ENCODE assay signal across 1 cellular context in the genomic region with DNA sequence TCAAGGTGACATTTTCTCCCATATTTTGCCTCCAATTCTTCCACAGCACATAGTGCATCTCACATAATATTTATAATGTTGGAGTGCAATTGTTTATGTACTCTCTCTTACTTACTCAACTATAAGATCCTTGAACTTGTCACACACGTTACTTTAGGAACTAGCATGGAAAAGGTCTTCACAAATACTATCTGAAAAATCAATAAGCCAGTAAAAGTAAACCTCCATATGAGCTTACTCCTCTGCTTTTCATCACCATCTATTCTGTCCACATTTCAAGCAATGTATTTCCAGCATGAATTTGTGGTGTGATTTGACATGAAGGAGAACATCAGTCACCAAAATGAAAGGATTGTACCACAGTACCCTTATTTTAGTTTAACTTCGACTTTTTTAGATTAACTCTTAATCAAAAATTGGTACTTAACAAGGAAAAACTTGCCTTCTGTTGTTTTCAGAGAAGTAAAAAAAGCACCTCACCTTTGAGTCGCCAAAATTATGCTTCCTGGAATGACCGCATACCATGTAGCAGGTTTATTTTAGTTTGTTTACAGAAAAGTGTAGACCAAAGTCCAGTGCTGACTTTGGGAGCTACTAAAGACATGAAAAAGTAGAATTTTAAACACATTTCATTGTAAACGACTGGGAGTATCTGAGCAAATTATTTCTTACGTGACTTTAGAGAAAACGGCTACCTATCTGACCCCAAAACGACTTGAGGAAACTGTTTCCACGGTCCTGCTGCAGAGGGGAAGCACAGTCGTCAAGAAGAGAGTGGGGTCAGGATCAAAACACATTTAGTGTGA.
A peak's percentile ranks its signal among the peaks of the same experiment; 100 is the strongest.
TF ChIP-seq lines count a peak whose summit lies in the region.

TSS of gene SLC22A9 (plus strand) at position 621 of the 806 bp plus-strand sequence. CDS start 272 bp downstream, outside the sequence.

TF ChIP-seq in HepG2, 621 proteins besides CTCF, POLR2A, EP300 and RAD21 (continued from another document and continues in another):
- TF ChIP-seq ZEB1 (IDR thresholded peaks at IDR 0.05; ENCODE audit: insufficient replicate concordance, low read depth) = peak; percentile 66
- no peak for TF ChIP-seq RFX1 (IDR thresholded peaks at IDR 0.05)
- peak; percentile 61 for TF ChIP-seq POLR2AphosphoS5 (IDR thresholded peaks at IDR 0.05; ENCODE audit: low read depth, low read length)
- TF ChIP-seq MED1 (CRISPR knock-in tag; IDR thresholded peaks at IDR 0.05) = peak; percentile 50
- no peak for TF ChIP-seq ZNF724P (CRISPR knock-in tag; IDR thresholded peaks at IDR 0.05; ENCODE audit: borderline replicate concordance)
- TF ChIP-seq TGIF2 (CRISPR knock-in tag; IDR thresholded peaks at IDR 0.05) = peak; percentile 29; the same call in 1 of the 2 replicates
- no peak; the same call in 1 of the 2 replicates for TF ChIP-seq NR2C2 (CRISPR knock-in tag; IDR thresholded peaks at IDR 0.05; ENCODE audit: borderline replicate concordance)
- peak; percentile 55 for TF ChIP-seq RXRB (CRISPR knock-in tag; IDR thresholded peaks at IDR 0.05; ENCODE audit: borderline replicate concordance)
- peak; percentile 61 for TF ChIP-seq ELF3 (CRISPR knock-in tag; IDR thresholded peaks at IDR 0.05)
- 0 out of 2 replicates have a peak, but pooled peaks have one; percentile 18 for TF ChIP-seq DPF2 (CRISPR knock-in tag; IDR thresholded peaks at IDR 0.05; ENCODE audit: borderline replicate concordance, low read depth)
- TF ChIP-seq NR2F6 (IDR thresholded peaks at IDR 0.05) = peak; percentile 49; the same call in 1 of the 2 replicates
- peak; percentile 32; the same call in 1 of the 2 replicates for TF ChIP-seq NR2F6 (CRISPR knock-in tag; IDR thresholded peaks at IDR 0.05)
- 0 out of 2 replicates have a peak, but pooled peaks have one; percentile 13 for TF ChIP-seq MYPOP (CRISPR knock-in tag; IDR thresholded peaks at IDR 0.05)
- 0 out of 2 replicates have a peak, but pooled peaks have one; percentile 26 for TF ChIP-seq FOXJ3 (CRISPR knock-in tag; IDR thresholded peaks at IDR 0.05; ENCODE audit: borderline replicate concordance)
- peak; percentile 31 for TF ChIP-seq ZNF18 (CRISPR knock-in tag; IDR thresholded peaks at IDR 0.05; ENCODE audit: insufficient replicate concordance)
- TF ChIP-seq MIXL1 (CRISPR knock-in tag; IDR thresholded peaks at IDR 0.05) = no peak; the same call in 1 of the 2 replicates
- peak; percentile 53; the same call in 1 of the 2 replicates for TF ChIP-seq NCOR1 (IDR thresholded peaks at IDR 0.05; ENCODE audit: borderline replicate concordance, low read length)
- peak; percentile 60; the same call in 1 of the 2 replicates for TF ChIP-seq HNF4G (IDR thresholded peaks at IDR 0.05; ENCODE audit: borderline replicate concordance, low read depth, low read length)
- TF ChIP-seq HNF4G (CRISPR knock-in tag; IDR thresholded peaks at IDR 0.05; ENCODE audit: borderline replicate concordance, low read depth) = 0 out of 2 replicates have a peak, but pooled peaks have one; percentile 13
- TF ChIP-seq PHF21A (CRISPR knock-in tag; IDR thresholded peaks at IDR 0.05) = peak; percentile 75
- TF ChIP-seq IRF1 (CRISPR knock-in tag; IDR thresholded peaks at IDR 0.05; ENCODE audit: low read depth) = no peak
- 0 out of 2 replicates have a peak, but pooled peaks have one; percentile 39 for TF ChIP-seq ZFP36L1 (CRISPR knock-in tag; IDR thresholded peaks at IDR 0.05)
- TF ChIP-seq ARID2 (CRISPR knock-in tag; IDR thresholded peaks at IDR 0.05; ENCODE audit: borderline replicate concordance) = no peak
- peak; percentile 40; the same call in 1 of the 2 replicates for TF ChIP-seq YEATS4 (CRISPR knock-in tag; IDR thresholded peaks at IDR 0.05; ENCODE audit: borderline replicate concordance)
- TF ChIP-seq MBD4 (IDR thresholded peaks at IDR 0.05; ENCODE audit: borderline replicate concordance, low read length) = 0 out of 2 replicates have a peak, but pooled peaks have one; percentile 69
- 0 out of 2 replicates have a peak, but pooled peaks have one; percentile 64 for TF ChIP-seq ZSCAN29 (CRISPR knock-in tag; conservative IDR thresholded peaks at IDR 0.05)
- no peak for TF ChIP-seq KLF15 (CRISPR knock-in tag; IDR thresholded peaks at IDR 0.05; ENCODE audit: borderline replicate concordance)
- TF ChIP-seq GZF1 (CRISPR knock-in tag; IDR thresholded peaks at IDR 0.05) = no peak
- TF ChIP-seq KDM5A (IDR thresholded peaks at IDR 0.05; ENCODE audit: borderline replicate concordance, low read length) = 0 out of 2 replicates have a peak, but pooled peaks have one; percentile 32
- no peak; the same call in 1 of the 2 replicates for TF ChIP-seq HDAC1 (CRISPR knock-in tag; IDR thresholded peaks at IDR 0.05)
- TF ChIP-seq FOXO4 (CRISPR knock-in tag; conservative IDR thresholded peaks at IDR 0.05) = no peak
- 0 out of 2 replicates have a peak, but pooled peaks have one; percentile 12 for TF ChIP-seq ZBTB43 (CRISPR knock-in tag; conservative IDR thresholded peaks at IDR 0.05)
- TF ChIP-seq ZNF33A (CRISPR knock-in tag; IDR thresholded peaks at IDR 0.05; ENCODE audit: borderline replicate concordance) = no peak
- TF ChIP-seq CREM (IDR thresholded peaks at IDR 0.05) = peak; percentile 61
- TF ChIP-seq CREM (CRISPR knock-in tag; IDR thresholded peaks at IDR 0.05) = no peak
- no peak for TF ChIP-seq MAFK (conservative IDR thresholded peaks at IDR 0.05 in 1 of 2, IDR thresholded peaks at IDR 0.05 in 1 of 2; ENCODE audit: low read length in 2 of 2)
- no peak for TF ChIP-seq RBM39 (IDR thresholded peaks at IDR 0.05; ENCODE audit: low read depth, low read length, poor library complexity, severe bottlenecking)
- peak; percentile 37; the same call in 1 of the 2 replicates for TF ChIP-seq ISL2 (CRISPR knock-in tag; IDR thresholded peaks at IDR 0.05)
- 0 out of 2 replicates have a peak, but pooled peaks have one; percentile 65 for TF ChIP-seq ZNF761 (CRISPR knock-in tag; conservative IDR thresholded peaks at IDR 0.05)
- TF ChIP-seq TRIM22 (IDR thresholded peaks at IDR 0.05) = no peak
- peak; percentile 82; the same call in 1 of the 2 replicates for TF ChIP-seq AHDC1 (CRISPR knock-in tag; IDR thresholded peaks at IDR 0.05; ENCODE audit: borderline replicate concordance)
- peak; percentile 3; the same call in 1 of the 2 replicates for TF ChIP-seq THAP11 (CRISPR knock-in tag; IDR thresholded peaks at IDR 0.05)
- TF ChIP-seq ZBTB25 (CRISPR knock-in tag; IDR thresholded peaks at IDR 0.05) = no peak; the same call in 1 of the 2 replicates
- TF ChIP-seq SOX6 (IDR thresholded peaks at IDR 0.05) = no peak
- peak; percentile 64 for TF ChIP-seq SOX6 (CRISPR knock-in tag; IDR thresholded peaks at IDR 0.05)
